Comparison of ENCODE assay signal across 26 cellular contexts in genomic region chr4:16694491-16695276, GRCh38.
DNase-seq lines count a peak whose midpoint lies in the region; ATAC-seq and TF ChIP-seq lines count a peak whose summit lies in the region.
"Had no signal": no experiment of that assay in that cellular context is flagged by ENCODE, and none has a peak within 500 bp of the region (broad histone marks: within the 10 kb centered on the region; RNA-seq: fewer than 3 reads in every experiment).

No MANE protein-coding gene starts in this region.

- DNase-seq in left ventricle myocardium superior (no peak), Right ventricle myocardium inferior (ENCODE audit: missing footprints) (no peak), esophagus muscularis mucosa (ENCODE audit: extremely low spot score) (no peak), left kidney (ENCODE audit: low read depth, low spot score) (peak; percentile 36), NCI-H526 (lab: John Stamatoyannopoulos, UW) (no peak), WERI-Rb-1 (no peak), nucleus accumbens (lab: John Stamatoyannopoulos, UW) (no peak)
- DNase-seq: 8988T; activated CD4-positive, alpha-beta T cell treated with anti-CD3 and anti-CD28 coated beads for 36 hours; activated CD8-positive, alpha-beta memory T cell treated with anti-CD3 and anti-CD28 coated beads for 24 hours; activated effector memory CD4-positive, alpha-beta T cell treated with Interleukin-2 at 50 U/mL for 16 hours; activated naive CD8-positive, alpha-beta T cell treated with anti-CD3 and anti-CD28 coated beads for 36 hours; CD4-positive, alpha-beta memory T cell; head of caudate nucleus; immature natural killer cell; KBM-7; mesenchymal stem cell; NCI-H1436 treated with DMSO at 0.1 percent for 48 hours; NCI-H446 treated with DMSO at 0.1 percent for 48 hours; SK-N-SH; stimulated activated naive CD8-positive, alpha-beta T cell treated with anti-CD3 and anti-CD28 coated beads, Interleukin-15, Interleukin-2, amounts not matched to agents 100 U/mL and 50 U/mL, for 24 hours; T-helper 17 cell had no signal

- intact Hi-C loops in left ventricle myocardium superior (cut with micrococcal nuclease) (no loop called here), Right ventricle myocardium inferior (cut with DNase I) (no loop called here), esophagus muscularis mucosa (cut with DNase I) (no loop called here)

- ATAC-seq in left ventricle myocardium superior (peak; percentile 22), Right ventricle myocardium inferior (no peak), GM18861 (IDR thresholded peaks at IDR 0.05; ENCODE audit: unreplicated experiment) (no peak)
- ATAC-seq: activated CD4-positive, alpha-beta T cell treated with anti-CD3 and anti-CD28 coated beads for 36 hours; left lobe of liver; stimulated activated naive CD8-positive, alpha-beta T cell treated with anti-CD3 and anti-CD28 coated beads, Interleukin-15, Interleukin-2, amounts not matched to agents 100 U/mL and 50 U/mL, for 24 hours; T-helper 17 cell had no signal

- H3K4me1 ChIP-seq in esophagus muscularis mucosa = peaks cover 19 to 46% (median 33%) of the 10 kb centered on the region in 4 donors

- TF ChIP-seq CTCF in esophagus muscularis mucosa (IDR thresholded peaks at IDR 0.05) (no peak), WERI-Rb-1 (IDR thresholded peaks at IDR 0.05; ENCODE audit: low read depth, low read length) (no peak)

- H3K4me3 ChIP-seq in esophagus muscularis mucosa (no peak overlapping the region), WERI-Rb-1 (ENCODE audit: low read depth, low read length) (no peak overlapping the region)
- H3K4me3 ChIP-seq: thoracic aorta had no signal

- WGBS in esophagus muscularis mucosa = 60% methylated on average over 10 of the region's 11 CpGs

- TF ChIP-seq POLR2A in esophagus muscularis mucosa (IDR thresholded peaks at IDR 0.05; ENCODE audit: low read depth) = no peak

- H3K27me3 ChIP-seq in esophagus muscularis mucosa = no peaks in the 10 kb centered on the region
- H3K27me3 ChIP-seq in WERI-Rb-1 (ENCODE audit: insufficient read depth, low read depth, severe bottlenecking) = peaks cover 16% of the 10 kb centered on the region

- H3K27ac ChIP-seq in esophagus muscularis mucosa (replicated peaks in 1 of 4) (peak overlapping the region; percentile 60 to 68 (median 64)), WERI-Rb-1 (no peak overlapping the region)
- H3K27ac ChIP-seq: RWPE1 had no signal

- H3K9me3 ChIP-seq in esophagus muscularis mucosa = no peaks in the 10 kb centered on the region
- no peaks in the 10 kb centered on the region for H3K9me3 ChIP-seq in WERI-Rb-1 (ENCODE audit: severe bottlenecking)
- H3K9me3 ChIP-seq: SK-N-SH, thoracic aorta had no signal

- H3K36me3 ChIP-seq in esophagus muscularis mucosa (no peaks in the 10 kb centered on the region), WERI-Rb-1 (no peaks in the 10 kb centered on the region)
- H3K36me3 ChIP-seq: thoracic aorta had no signal

- no peak for TF ChIP-seq EP300 in esophagus muscularis mucosa (IDR thresholded peaks at IDR 0.05)
